24 cellular contexts compared by ENCODE assay signal in the genomic region with DNA sequence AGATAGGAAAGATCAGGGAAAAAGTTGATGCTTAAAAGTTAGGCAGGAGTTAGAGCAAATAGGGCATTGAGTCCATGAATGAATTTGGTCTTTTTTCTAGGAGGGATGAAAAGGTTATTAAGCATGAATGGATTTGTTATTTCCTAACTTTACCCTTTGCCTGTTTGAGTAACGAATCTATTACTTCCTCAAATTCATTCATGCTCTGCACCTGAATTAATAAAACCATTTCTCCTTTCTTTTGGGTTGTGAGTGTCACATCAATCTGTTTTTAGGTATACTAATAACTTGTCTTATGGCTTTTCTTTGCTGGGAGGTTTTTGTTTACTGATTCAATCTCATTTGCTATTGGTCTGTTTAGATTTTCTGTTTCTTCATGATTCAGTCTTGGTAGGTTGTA.
"Had no signal": no experiment of that assay in that cellular context is flagged by ENCODE, and none has a peak within 500 bp of the region (broad histone marks: within the 10 kb centered on the region; RNA-seq: fewer than 3 reads in every experiment).

No MANE protein-coding gene starts in this region.

- DNase-seq: colonic mucosa; cortex of kidney; effector CD8-positive, alpha-beta T cell; effector memory CD8-positive, alpha-beta T cell; endodermal cell; erythroblast; esophagus squamous epithelium; foreskin fibroblast; foreskin melanocyte; gastrocnemius medialis; glutamatergic neuron; head of caudate nucleus; heart right ventricle; hippocampal formation; left cardiac atrium; left ventricle myocardium superior; lower lobe of right lung; mesenchymal stem cell; midbrain; naive thymus-derived CD4-positive, alpha-beta T cell had no signal

- H3K4me3 Mint-ChIP-seq: dendritic cell treated with granulocyte-macrophage colony-stimulating factor and Interleukin-4, amounts not matched to agents 40 ng/mL and 50 ng/mL, for 4 days; effector memory CD8-positive, alpha-beta T cell; endodermal cell; naive thymus-derived CD4-positive, alpha-beta T cell had no signal

- H3K27me3 ChIP-seq: colonic mucosa, esophagus squamous epithelium, gastrocnemius medialis, heart right ventricle, left lung had no signal

- H3K36me3 ChIP-seq: colonic mucosa, esophagus squamous epithelium, gastrocnemius medialis, heart right ventricle, left lung, lower lobe of right lung had no signal

- H3K4me1 ChIP-seq: colonic mucosa, esophagus squamous epithelium, gastrocnemius medialis, left lung, lower lobe of right lung had no signal

- H3K4me3 ChIP-seq: colonic mucosa, esophagus squamous epithelium, gastrocnemius medialis, heart right ventricle, left lung, lower lobe of right lung had no signal

- ATAC-seq: effector memory CD8-positive, alpha-beta T cell; esophagus mucosa; gastrocnemius medialis; heart right ventricle; left cardiac atrium; left lung; left ventricle myocardium superior; lower lobe of right lung; naive thymus-derived CD4-positive, alpha-beta T cell had no signal

- H3K4me1 Mint-ChIP-seq: endodermal cell; naive thymus-derived CD4-positive, alpha-beta T cell had no signal

- H3K9me3 Mint-ChIP-seq: dendritic cell treated with granulocyte-macrophage colony-stimulating factor and Interleukin-4, amounts not matched to agents 40 ng/mL and 50 ng/mL, for 4 days; endodermal cell had no signal

- H3K27me3 Mint-ChIP-seq: dendritic cell treated with granulocyte-macrophage colony-stimulating factor and Interleukin-4, amounts not matched to agents 40 ng/mL and 50 ng/mL, for 4 days; effector memory CD8-positive, alpha-beta T cell had no signal

- H3K9me3 ChIP-seq: colonic mucosa, esophagus squamous epithelium, gastrocnemius medialis, heart right ventricle, left lung, lower lobe of right lung had no signal

- H3K27ac Mint-ChIP-seq: dendritic cell treated with granulocyte-macrophage colony-stimulating factor and Interleukin-4, amounts not matched to agents 40 ng/mL and 50 ng/mL, for 4 days; effector memory CD8-positive, alpha-beta T cell; endodermal cell; naive thymus-derived CD4-positive, alpha-beta T cell had no signal

- H3K27ac ChIP-seq: colonic mucosa, epithelial cell of prostate, esophagus squamous epithelium, gastrocnemius medialis, heart right ventricle, left lung, lower lobe of right lung had no signal

- H3K36me3 Mint-ChIP-seq: naive thymus-derived CD4-positive, alpha-beta T cell had no signal
